8 cellular contexts compared by ENCODE assay signal in genomic region chr9:99103909-99104458, GRCh38. TPM values are rescaled to one million over a fixed set of nuclear protein-coding genes. Genes with fewer than 3 reads are reported as not detected.
DNase-seq lines count a peak whose midpoint lies in the region; ATAC-seq and TF ChIP-seq lines count a peak whose summit lies in the region.

No MANE protein-coding gene starts in this region.

- H3K9ac ChIP-seq in skeletal muscle tissue (ENCODE audit: low read depth in 1 of 3, low read length in 3 of 3): peak overlapping the region; percentile 71 to 82 (median 74)

- 20 to 27% (median 24%) methylated on average over 14 of the region's 14 CpGs for WGBS in adrenal gland, 4 donors
- no CpG with 5 or more reads among the region's 14 CpGs for WGBS in iPS DF 6.9 (ENCODE audit: insufficient coverage, insufficient read length)

- no peak for ATAC-seq in activated CD4-positive, alpha-beta T cell treated with anti-CD3 and anti-CD28 coated beads for 36 hours
- no peak for ATAC-seq in HG03521 (IDR thresholded peaks at IDR 0.05; ENCODE audit: unreplicated experiment)
- ATAC-seq in GM18870 (IDR thresholded peaks at IDR 0.05; ENCODE audit: unreplicated experiment): no peak

- H3K27ac Mint-ChIP-seq in activated CD4-positive, alpha-beta T cell treated with anti-CD3 and anti-CD28 coated beads for 36 hours: peak overlapping the region; percentile 76

- intact Hi-C loops in activated CD4-positive, alpha-beta T cell treated with anti-CD3 and anti-CD28 coated beads for 36 hours (cut with DNase I, micrococcal nuclease): loop anchor here (2.0 to 10.0 kb wide), 6 partner anchors 27 to 999 kb away; partner anchors contain the start of genes NR4A3 (in 2 of the 2) and SEC61B (in 2 of the 2)
- intact Hi-C loops in adrenal gland (cut with DNase I): loop anchor here in 1 of 2 donors (10.0 kb wide), 1 partner anchor 89 kb away; no protein-coding TSS in a partner anchor

- DNase-seq in activated CD4-positive, alpha-beta T cell treated with anti-CD3 and anti-CD28 coated beads for 36 hours: peak; percentile 42
- DNase-seq in activated CD4-positive, alpha-beta T cell treated with anti-CD3 and anti-CD28 coated beads, Interleukin-2, amount 50 U/mL, for 4 hours: no peak
- DNase-seq in adrenal gland: peak in 1 of 7 donors; percentile 10
- DNase-seq in iPS DF 6.9 (ENCODE audit: low read depth, low spot score): no peak
- DNase-seq in LoVo (ENCODE audit: low spot score): no peak

- no peaks in the 10 kb centered on the region for H3K27me3 ChIP-seq in adrenal gland
- H3K27me3 ChIP-seq in iPS DF 6.9 (ENCODE audit: control insufficient read depth, insufficient read depth, low read length): no peaks in the 10 kb centered on the region
- no peaks in the 10 kb centered on the region for H3K27me3 ChIP-seq in skeletal muscle tissue (ENCODE audit: control insufficient read depth in 3 of 3, insufficient read depth in 3 of 3, low read length in 3 of 3)

- POLR2A ChIA-PET in activated CD4-positive, alpha-beta T cell treated with anti-CD3 and anti-CD28 coated beads for 36 hours (lab: Charles Lee): interaction anchor here (1.4 to 1.6 kb wide), 3 partner anchors 13 to 46 kb away, joined by 3 to 6 read pairs (median 5); no protein-coding TSS in a partner anchor

- H3K4me1 Mint-ChIP-seq in activated CD4-positive, alpha-beta T cell treated with anti-CD3 and anti-CD28 coated beads for 36 hours: peaks cover 43% of the 10 kb centered on the region

- H3K9me3 ChIP-seq in adrenal gland (replicated peaks in 1 of 3): no peaks in the 10 kb centered on the region
- H3K9me3 ChIP-seq in iPS DF 6.9 (ENCODE audit: control insufficient read depth, insufficient read depth, low read length): no peaks in the 10 kb centered on the region
- peaks cover 0 to 3% (median 0%) of the 10 kb centered on the region in 3 donors for H3K9me3 ChIP-seq in skeletal muscle tissue (ENCODE audit: control insufficient read depth in 3 of 3, low read length in 3 of 3)

- H3K27ac ChIP-seq in adrenal gland: peak overlapping the region; percentile 26 to 99 (median 74)
- H3K27ac ChIP-seq in iPS DF 6.9 (ENCODE audit: low read length): no peak overlapping the region
- peak overlapping the region; percentile 80 for H3K27ac ChIP-seq in skeletal muscle tissue (ENCODE audit: low read depth, low read length)

- no peaks in the 10 kb centered on the region for H3K9me3 Mint-ChIP-seq in activated CD4-positive, alpha-beta T cell treated with anti-CD3 and anti-CD28 coated beads for 36 hours (ENCODE audit: low read depth)

- H3K27me3 Mint-ChIP-seq in activated CD4-positive, alpha-beta T cell treated with anti-CD3 and anti-CD28 coated beads for 36 hours: no peaks in the 10 kb centered on the region

- peaks cover 2% of the 10 kb centered on the region for H3K36me3 Mint-ChIP-seq in activated CD4-positive, alpha-beta T cell treated with anti-CD3 and anti-CD28 coated beads for 36 hours (ENCODE audit: low read depth)

- H3K4me1 ChIP-seq in adrenal gland (replicated peaks in 1 of 2) (peaks cover 6 to 23% of the 10 kb centered on the region in 2 donors), iPS DF 6.9 (ENCODE audit: control insufficient read depth, insufficient read depth, low read length) (no peaks in the 10 kb centered on the region; the same call in 1 of the 2 replicates), skeletal muscle tissue (ENCODE audit: control insufficient read depth in 3 of 3, insufficient read depth in 3 of 3, low read length in 3 of 3) (peaks cover 24 to 32% (median 29%) of the 10 kb centered on the region in 3 donors)

- H3K4me3 Mint-ChIP-seq in activated CD4-positive, alpha-beta T cell treated with anti-CD3 and anti-CD28 coated beads for 36 hours: peak overlapping the region; percentile 74

- no peak for TF ChIP-seq POLR2A in adrenal gland (IDR thresholded peaks at IDR 0.05)

- no peaks in the 10 kb centered on the region for H3K36me3 ChIP-seq in adrenal gland (replicated peaks in 1 of 2)
- no peaks in the 10 kb centered on the region for H3K36me3 ChIP-seq in iPS DF 6.9 (ENCODE audit: control insufficient read depth, insufficient read depth, low read length)
- no peaks in the 10 kb centered on the region for H3K36me3 ChIP-seq in skeletal muscle tissue (ENCODE audit: control insufficient read depth in 3 of 3, insufficient read depth in 3 of 3, low read length in 3 of 3)

- CTCF ChIA-PET in activated CD4-positive, alpha-beta T cell treated with anti-CD3 and anti-CD28 coated beads for 36 hours (lab: Charles Lee): interaction anchor here (0.5 to 4.4 kb wide), 12 partner anchors 8 to 409 kb away, joined by 3 to 24 read pairs (median 4); no protein-coding TSS in a partner anchor

- TF ChIP-seq CTCF in adrenal gland (IDR thresholded peaks at IDR 0.05): no peak

- peak overlapping the region in 2 of 4 donors; percentile 11 to 85 for H3K4me3 ChIP-seq in adrenal gland
- peak overlapping the region; percentile 68; the same call in 1 of the 2 replicates for H3K4me3 ChIP-seq in iPS DF 6.9 (ENCODE audit: low read length)
- H3K4me3 ChIP-seq in skeletal muscle tissue (ENCODE audit: low read length in 3 of 3): peak overlapping the region; percentile 73 to 82 (median 76)

RNA-seq across cellular contexts. Expression of gene TGFBR1, which starts 0.9 kb away (rescaled TPM):
- 10 to 100 TPM; 18.6 to 19.3 TPM for total RNA-seq in activated CD4-positive, alpha-beta T cell treated with anti-CD3 and anti-CD28 coated beads for 36 hours
- total RNA-seq in adrenal gland (10 to 100 TPM in 7 of 8 donors, 1 to 10 TPM in 1; 7.7 to 38.5 (median 27.3) TPM), skeletal muscle tissue (38.1 TPM)
- polyA plus RNA-seq in adrenal gland: 10 to 100 TPM in 1 of 3 donors, 1 to 10 TPM in 2; 5.5 to 14.2 (median 8.5) TPM
